8 cellular contexts compared by ENCODE assay signal in the genomic region with DNA sequence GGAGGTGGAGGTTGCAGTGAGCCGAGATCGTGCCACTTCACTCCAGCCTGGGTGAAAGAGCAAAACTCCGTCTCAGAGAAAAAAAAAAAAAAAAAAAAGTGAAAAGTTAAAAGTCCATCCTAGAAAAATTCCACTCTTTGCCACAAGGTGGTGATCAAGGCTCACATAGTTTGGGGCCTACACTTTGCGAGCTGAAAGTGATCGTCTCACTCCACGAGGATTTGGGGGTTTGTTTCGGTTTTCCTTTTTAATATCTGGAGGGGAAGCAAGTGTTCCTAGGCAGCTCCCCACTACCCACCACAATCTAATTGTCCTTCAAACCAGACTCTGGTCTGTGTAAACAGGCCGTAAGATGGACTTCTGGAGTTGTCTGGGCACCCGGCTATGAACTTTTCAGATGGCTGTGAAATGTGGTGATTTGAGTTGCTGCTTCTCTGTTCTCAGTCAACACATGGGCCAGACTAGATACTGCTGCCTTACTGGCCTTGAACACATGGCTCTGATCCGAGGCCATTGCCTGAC.
DNase-seq lines count a peak whose midpoint lies in the region; ATAC-seq and TF ChIP-seq lines count a peak whose summit lies in the region.

No MANE protein-coding gene starts in this region.

- no peak overlapping the region for H3K27ac ChIP-seq in KMS-11

- DNase-seq in NCI-H2196 (lab: John Stamatoyannopoulos, UW; ENCODE audit: unreplicated experiment) (peak; percentile 52), NCI-H2196 treated with DMSO at 0.1 percent for 48 hours (lab: John Stamatoyannopoulos, UW; ENCODE audit: unreplicated experiment) (no peak), T-helper 2 cell (peak in 4 of 5 experiments; percentile 16 to 57 (median 26)), brain pericyte (ENCODE audit: low read depth, low spot score) (peak; percentile 20), iris pigment epithelial cell (ENCODE audit: low read depth) (peak; percentile 37)
- peak; percentile 27 for DNase-seq in stimulated activated CD4-positive, alpha-beta T cell treated with anti-CD3 and anti-CD28 coated beads, Interleukin-1b, Interleukin-23, amount 100 ng/mL, for 48 hours

- no peaks in the 10 kb centered on the region for H3K36me3 ChIP-seq in KMS-11 (ENCODE audit: insufficient read depth)

- peak; percentile 79 for TF ChIP-seq CTCF in KMS-11 (conservative IDR thresholded peaks at IDR 0.05; ENCODE audit: low read depth, low read length)

- H4K20me1 ChIP-seq in KMS-11 (ENCODE audit: insufficient read depth), result no peaks in the 10 kb centered on the region

- H3K27me3 ChIP-seq in KMS-11 (ENCODE audit: insufficient read depth, low read depth), result no peaks in the 10 kb centered on the region

- H3K4me2 ChIP-seq in KMS-11, result peak overlapping the region; percentile 74; the same call in 1 of the 2 replicates

- no peak overlapping the region for H3K4me3 ChIP-seq in KMS-11 (IDR thresholded peaks at IDR 0.05; ENCODE audit: insufficient read depth, low read depth, low read length)

- H3K79me2 ChIP-seq in KMS-11 (ENCODE audit: insufficient read depth, low read depth), result no peaks in the 10 kb centered on the region

- H3K4me1 ChIP-seq in KMS-11 (ENCODE audit: low read depth, poor library complexity, severe bottlenecking), result peaks cover 9% of the 10 kb centered on the region

- peak overlapping the region; percentile 38; the same call in 1 of the 2 replicates for H3K9ac ChIP-seq in KMS-11

- peak overlapping the region; percentile 95 for H2AFZ ChIP-seq in KMS-11 (ENCODE audit: low read depth)

- ATAC-seq in GM21515 (IDR thresholded peaks at IDR 0.05; ENCODE audit: unreplicated experiment), result no peak
